In the genomic region with DNA sequence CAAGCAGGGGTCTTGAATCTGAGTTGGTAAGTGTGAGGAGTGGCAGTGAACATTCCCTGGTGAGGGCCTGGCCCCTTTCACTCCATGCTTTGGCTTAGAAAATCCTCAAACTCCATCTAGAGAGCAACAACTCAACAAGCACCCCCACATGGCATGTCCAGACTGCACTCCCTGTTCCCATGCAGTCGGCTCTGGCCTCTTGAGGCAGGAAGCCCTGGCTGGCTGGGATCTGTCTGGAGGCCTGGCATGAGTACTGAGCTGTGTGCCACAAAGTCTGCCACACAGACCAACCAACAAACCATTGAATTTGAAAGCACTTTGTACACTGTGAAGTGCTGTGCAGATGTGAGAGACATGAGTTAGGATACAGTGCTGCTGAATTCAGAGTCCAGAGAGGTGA, we compare ENCODE assay signal across 1 cellular context.
TF ChIP-seq lines count a peak whose summit lies in the region.

No MANE protein-coding gene starts in this region.

TF ChIP-seq in WTC11, 78 proteins besides CTCF, POLR2A, EP300 and RAD21:
- TF ChIP-seq ZNF423 (CRISPR knock-in tag; IDR thresholded peaks at IDR 0.05), result no peak
- no peak for TF ChIP-seq ZBTB21 (CRISPR knock-in tag; IDR thresholded peaks at IDR 0.05; ENCODE audit: borderline replicate concordance)
- TF ChIP-seq ATF6 (CRISPR knock-in tag; IDR thresholded peaks at IDR 0.05), result no peak
- no peak for TF ChIP-seq PRRX2 (CRISPR knock-in tag; IDR thresholded peaks at IDR 0.05)
- TF ChIP-seq PREB (CRISPR knock-in tag; IDR thresholded peaks at IDR 0.05; ENCODE audit: borderline replicate concordance), result no peak
- no peak for TF ChIP-seq SOX15 (CRISPR knock-in tag; IDR thresholded peaks at IDR 0.05)
- TF ChIP-seq GTF2I (CRISPR knock-in tag; conservative IDR thresholded peaks at IDR 0.05), result no peak
- no peak for TF ChIP-seq ESRRA (CRISPR knock-in tag; IDR thresholded peaks at IDR 0.05; ENCODE audit: borderline replicate concordance)
- no peak for TF ChIP-seq CREB1 (CRISPR knock-in tag; IDR thresholded peaks at IDR 0.05)
- TF ChIP-seq, protein P1, sequence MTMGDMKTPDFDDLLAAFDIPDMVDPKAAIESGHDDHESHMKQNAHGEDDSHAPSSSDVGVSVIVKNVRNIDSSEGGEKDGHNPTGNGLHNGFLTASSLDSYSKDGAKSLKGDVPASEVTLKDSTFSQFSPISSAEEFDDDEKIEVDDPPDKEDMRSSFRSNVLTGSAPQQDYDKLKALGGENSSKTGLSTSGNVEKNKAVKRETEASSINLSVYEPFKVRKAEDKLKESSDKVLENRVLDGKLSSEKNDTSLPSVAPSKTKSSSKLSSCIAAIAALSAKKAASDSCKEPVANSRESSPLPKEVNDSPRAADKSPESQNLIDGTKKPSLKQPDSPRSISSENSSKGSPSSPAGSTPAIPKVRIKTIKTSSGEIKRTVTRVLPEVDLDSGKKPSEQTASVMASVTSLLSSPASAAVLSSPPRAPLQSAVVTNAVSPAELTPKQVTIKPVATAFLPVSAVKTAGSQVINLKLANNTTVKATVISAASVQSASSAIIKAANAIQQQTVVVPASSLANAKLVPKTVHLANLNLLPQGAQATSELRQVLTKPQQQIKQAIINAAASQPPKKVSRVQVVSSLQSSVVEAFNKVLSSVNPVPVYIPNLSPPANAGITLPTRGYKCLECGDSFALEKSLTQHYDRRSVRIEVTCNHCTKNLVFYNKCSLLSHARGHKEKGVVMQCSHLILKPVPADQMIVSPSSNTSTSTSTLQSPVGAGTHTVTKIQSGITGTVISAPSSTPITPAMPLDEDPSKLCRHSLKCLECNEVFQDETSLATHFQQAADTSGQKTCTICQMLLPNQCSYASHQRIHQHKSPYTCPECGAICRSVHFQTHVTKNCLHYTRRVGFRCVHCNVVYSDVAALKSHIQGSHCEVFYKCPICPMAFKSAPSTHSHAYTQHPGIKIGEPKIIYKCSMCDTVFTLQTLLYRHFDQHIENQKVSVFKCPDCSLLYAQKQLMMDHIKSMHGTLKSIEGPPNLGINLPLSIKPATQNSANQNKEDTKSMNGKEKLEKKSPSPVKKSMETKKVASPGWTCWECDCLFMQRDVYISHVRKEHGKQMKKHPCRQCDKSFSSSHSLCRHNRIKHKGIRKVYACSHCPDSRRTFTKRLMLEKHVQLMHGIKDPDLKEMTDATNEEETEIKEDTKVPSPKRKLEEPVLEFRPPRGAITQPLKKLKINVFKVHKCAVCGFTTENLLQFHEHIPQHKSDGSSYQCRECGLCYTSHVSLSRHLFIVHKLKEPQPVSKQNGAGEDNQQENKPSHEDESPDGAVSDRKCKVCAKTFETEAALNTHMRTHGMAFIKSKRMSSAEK (CRISPR knock-in tag; IDR thresholded peaks at IDR 0.05; ENCODE audit: borderline replicate concordance), result no peak
- TF ChIP-seq USF1 (CRISPR knock-in tag; IDR thresholded peaks at IDR 0.05), result no peak
- no peak for TF ChIP-seq E2F1 (CRISPR knock-in tag; IDR thresholded peaks at IDR 0.05)
TF ChIP-seq in WTC11: peak in this region for 0.
